In the genomic region with DNA sequence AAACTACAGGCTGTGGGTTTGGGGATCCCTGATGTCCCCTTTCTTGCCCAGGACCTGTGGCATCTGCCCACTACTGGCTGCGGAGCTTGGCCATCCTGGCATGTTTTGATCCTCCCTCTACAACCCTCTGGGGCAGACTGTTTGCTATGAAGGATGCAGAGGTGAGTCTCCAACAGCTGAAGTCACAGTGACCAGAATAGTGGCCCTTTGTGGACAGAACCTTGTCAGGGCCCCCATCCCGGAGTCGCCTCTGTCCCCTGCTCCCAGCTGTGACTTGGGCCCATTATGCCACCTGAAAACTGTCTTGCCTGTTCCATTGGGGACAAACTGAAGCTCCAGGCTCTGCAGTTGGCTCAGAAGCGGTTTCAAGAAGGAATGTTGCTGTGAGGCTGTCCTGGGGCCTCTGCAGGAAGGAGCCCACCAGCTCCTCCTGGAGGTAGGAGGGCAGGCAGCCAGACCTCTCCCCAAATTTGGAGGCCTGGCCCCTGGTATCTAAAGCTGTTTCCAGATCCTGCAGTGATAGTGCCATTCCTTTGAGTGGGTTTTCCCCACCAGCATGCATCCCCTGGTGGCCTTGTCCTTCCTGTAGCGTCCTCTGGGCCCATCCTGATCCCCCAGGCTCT, we compare ENCODE assay signal across 1 cellular context.
TF ChIP-seq lines count a peak whose summit lies in the region.

No MANE protein-coding gene starts in this region.

TF ChIP-seq in SK-N-SH treated with all-trans-retinoic acid at 6 μM for 48 hours, 23 proteins besides CTCF, POLR2A, EP300 and RAD21 (continued from another document):
- TF ChIP-seq RARB (CRISPR knock-in tag; IDR thresholded peaks at IDR 0.05) (no peak), CREB5 (CRISPR knock-in tag; IDR thresholded peaks at IDR 0.05; ENCODE audit: low read depth) (no peak), BACH2 (CRISPR knock-in tag; IDR thresholded peaks at IDR 0.05; ENCODE audit: borderline replicate concordance) (no peak), ZNF8 (CRISPR knock-in tag; IDR thresholded peaks at IDR 0.05) (no peak), GLIS3 (CRISPR knock-in tag; IDR thresholded peaks at IDR 0.05) (no peak), TOX (CRISPR knock-in tag; IDR thresholded peaks at IDR 0.05; ENCODE audit: borderline replicate concordance) (no peak), TSHZ2 (CRISPR knock-in tag; IDR thresholded peaks at IDR 0.05) (no peak), ZFP30 (CRISPR knock-in tag; IDR thresholded peaks at IDR 0.05) (no peak), ZC3H10 (CRISPR knock-in tag; IDR thresholded peaks at IDR 0.05) (no peak), OSR1 (CRISPR knock-in tag; IDR thresholded peaks at IDR 0.05) (no peak), ARNTL (CRISPR knock-in tag; IDR thresholded peaks at IDR 0.05; ENCODE audit: borderline replicate concordance, low read depth) (no peak), CSDC2 (CRISPR knock-in tag; IDR thresholded peaks at IDR 0.05) (no peak)
TF ChIP-seq in SK-N-SH treated with all-trans-retinoic acid at 6 μM for 48 hours: peak in this region for 0.
